ENCODE assay signal across 25 cellular contexts in the genomic region with DNA sequence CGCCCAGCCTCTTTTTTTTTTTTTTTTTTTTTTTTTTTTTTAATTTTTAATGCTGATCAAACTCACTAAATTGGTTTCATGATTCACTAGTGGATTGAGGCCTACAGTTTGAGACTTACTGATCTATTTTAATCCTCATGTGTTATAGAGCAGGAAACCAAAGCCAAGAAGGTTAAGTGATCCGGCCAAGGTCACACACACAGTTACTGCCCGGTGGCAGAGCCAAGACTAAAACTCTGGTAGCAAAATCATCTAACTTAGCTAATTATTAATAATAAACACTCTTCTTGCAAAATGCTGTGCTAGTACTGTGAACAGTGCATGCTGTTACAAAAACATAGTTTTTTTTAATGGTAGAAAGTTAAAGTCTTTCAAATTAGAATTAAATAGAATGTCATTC.
DNase-seq lines count a peak whose midpoint lies in the region; ATAC-seq and TF ChIP-seq lines count a peak whose summit lies in the region.
"Had no signal": no experiment of that assay in that cellular context is flagged by ENCODE, and none has a peak within 500 bp of the region (broad histone marks: within the 10 kb centered on the region; RNA-seq: fewer than 3 reads in every experiment).

No MANE protein-coding gene starts in this region.

- intact Hi-C loops in Right ventricle myocardium superior (cut with DNase I), result no loop called here
- intact Hi-C loops in Right ventricle myocardium inferior (cut with DNase I), result no loop called here
- intact Hi-C loops in left ventricle myocardium superior (cut with micrococcal nuclease), result no loop called here
- intact Hi-C loops in stomach (cut with DNase I; ENCODE audit: low total_unique reads), result no loop called here
- intact Hi-C loops in left lung (cut with DNase I), result no loop called here

- no peak for TF ChIP-seq CTCF in OCI-LY1 (IDR thresholded peaks at IDR 0.05; ENCODE audit: low read length)
- no peak for TF ChIP-seq CTCF in stomach (IDR thresholded peaks at IDR 0.05)
- TF ChIP-seq CTCF in left lung (IDR thresholded peaks at IDR 0.05), result no peak

- peak; percentile 91 for ATAC-seq in Right ventricle myocardium superior (ENCODE audit: poor library complexity)
- ATAC-seq in Right ventricle myocardium inferior, result no peak
- ATAC-seq in left ventricle myocardium superior, result peak; percentile 86
- ATAC-seq in left lung, result no peak
- ATAC-seq: GM23338, HCT116, SK-N-SH treated with all-trans-retinoic acid at 6 μM for 48 hours had no signal

- peaks cover 4% of the 10 kb centered on the region; the same call in 1 of the 2 replicates for H3F3A ChIP-seq in OCI-LY1 (ENCODE audit: insufficient read depth, low read length)

- no peaks in the 10 kb centered on the region for H3K9me3 ChIP-seq in OCI-LY1 (ENCODE audit: low read length)
- H3K9me3 ChIP-seq in stomach, result no peaks in the 10 kb centered on the region
- no peaks in the 10 kb centered on the region for H3K9me3 ChIP-seq in left lung
- H3K9me3 ChIP-seq: Caco-2 had no signal

- no peaks in the 10 kb centered on the region for H3K9me2 ChIP-seq in OCI-LY1 (ENCODE audit: low read depth, low read length)

- H3K36me3 ChIP-seq in OCI-LY1 (ENCODE audit: insufficient read depth, low read length) (no peaks in the 10 kb centered on the region), stomach (no peaks in the 10 kb centered on the region), left lung (no peaks in the 10 kb centered on the region)

- H3K27me3 ChIP-seq in OCI-LY1 (ENCODE audit: insufficient read depth, low read length) (no peaks in the 10 kb centered on the region), stomach (peaks cover 0 to 25% (median 0%) of the 10 kb centered on the region in 3 donors), left lung (peaks cover 0 to 46% of the 10 kb centered on the region in 2 donors)

- no peak for TF ChIP-seq POLR2A in stomach (IDR thresholded peaks at IDR 0.05)

- DNase-seq in Right ventricle myocardium superior, result no peak
- DNase-seq in Right ventricle myocardium inferior (ENCODE audit: missing footprints), result no peak
- DNase-seq in left ventricle myocardium superior, result no peak
- DNase-seq in stomach, result peak; percentile 53
- DNase-seq in left lung, result no peak
- no peak for DNase-seq in SW480 (ENCODE audit: low spot score)
- DNase-seq in NCI-H446 (lab: John Stamatoyannopoulos, UW), result no peak
- DNase-seq: 8988T; Caco-2; CD4-positive, alpha-beta T cell; IMR-90; Karpas-422; NCI-H1092; NCI-H146; NCI-H2081; NCI-H2171 treated with DMSO at 0.1 percent for 48 hours; NCI-H446 treated with DMSO at 0.1 percent for 48 hours; NCI-H69; OCI-M1; SIG-M5 had no signal

- H3K79me2 ChIP-seq in OCI-LY1 (ENCODE audit: insufficient read depth, low read length), result no peaks in the 10 kb centered on the region

- H3K4me1 ChIP-seq in OCI-LY1 (ENCODE audit: insufficient read depth, low read length, severe bottlenecking) (peaks cover 94% of the 10 kb centered on the region), stomach (peaks cover 0 to 21% (median 14%) of the 10 kb centered on the region in 4 donors), left lung (no peaks in the 10 kb centered on the region)
- H3K4me1 ChIP-seq: Caco-2 had no signal

- 42 to 70% (median 46%) methylated on average over 3 of the region's 3 CpGs for WGBS in stomach, 5 donors

- no peak for TF ChIP-seq EP300 in stomach (IDR thresholded peaks at IDR 0.05)

- H3K27ac ChIP-seq in OCI-LY1 (ENCODE audit: low read depth, low read length, poor library complexity, severe bottlenecking) (peak overlapping the region; percentile 98), stomach (peak overlapping the region in 2 of 5 donors; percentile 61 to 76), left lung (no peak overlapping the region)
- H3K27ac ChIP-seq: HL-60 had no signal

- no peak overlapping the region for H2AFZ ChIP-seq in OCI-LY1 (ENCODE audit: low read length)
- H2AFZ ChIP-seq: GM23338 had no signal

- no peaks in the 10 kb centered on the region for H4K20me1 ChIP-seq in OCI-LY1 (ENCODE audit: insufficient read depth, low read length)

- H3K4me3 ChIP-seq in OCI-LY1 (ENCODE audit: low read depth, low read length, poor library complexity, severe bottlenecking) (peak overlapping the region; percentile 43), stomach (no peak overlapping the region), left lung (no peak overlapping the region)
- H3K4me3 ChIP-seq: GM23338 had no signal

- peak overlapping the region; percentile 76 for H3K4me2 ChIP-seq in OCI-LY1 (ENCODE audit: low read length)
- H3K4me2 ChIP-seq: GM23338 had no signal

- peak overlapping the region; percentile 43; the same call in 1 of the 2 replicates for H3K9ac ChIP-seq in OCI-LY1 (ENCODE audit: low read length)

Comparison
In these comparisons a context has a peak if more than half of its experiments do, and no peak if none do; other contexts are left out.
1. ATAC-seq: peak in Right ventricle myocardium superior (single experiment) and left ventricle myocardium superior (single experiment); none in Right ventricle myocardium inferior (single experiment) and left lung (single experiment).